9 cellular contexts compared by ENCODE assay signal in the genomic region with DNA sequence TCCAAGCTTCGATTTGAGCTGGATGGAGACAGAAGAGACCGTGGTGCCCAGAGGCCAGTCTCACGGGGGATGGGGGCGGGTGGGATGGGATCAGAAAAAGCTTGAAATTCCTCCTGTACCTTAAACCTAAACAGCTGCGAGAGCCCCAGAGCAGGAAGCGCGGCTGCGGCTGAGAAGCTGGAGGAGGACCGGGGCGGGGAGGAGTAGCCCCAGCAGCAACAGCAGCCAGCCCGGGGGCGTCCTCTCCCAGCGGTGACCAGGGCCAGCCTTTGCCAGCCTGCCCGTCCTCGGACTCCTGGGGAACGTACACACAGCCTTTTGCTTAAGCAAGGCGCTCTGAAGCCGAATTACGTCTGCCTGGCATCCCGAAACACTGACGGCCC. TPM values are rescaled to one million over a fixed set of nuclear protein-coding genes. Genes with fewer than 3 reads are reported as not detected.
DNase-seq lines count a peak whose midpoint lies in the region; ATAC-seq, FAIRE-seq and TF ChIP-seq lines count a peak whose summit lies in the region.
"Had no signal": no experiment of that assay in that cellular context is flagged by ENCODE, and none has a peak within 500 bp of the region (broad histone marks: within the 10 kb centered on the region; RNA-seq: fewer than 3 reads in every experiment).

No MANE protein-coding gene starts in this region.

- H3K36me3 Mint-ChIP-seq in activated CD4-positive, alpha-beta T cell treated with anti-CD3 and anti-CD28 coated beads for 36 hours (ENCODE audit: low read depth) = no peaks in the 10 kb centered on the region

- no peaks in the 10 kb centered on the region for H3K36me3 ChIP-seq in pancreas

- no peak for TF ChIP-seq POLR2A in H54 (IDR thresholded peaks at IDR 0.05; ENCODE audit: low read depth, low read length)

- no peak for FAIRE-seq in pancreas (lab: Jason Lieb, UNC)
- no peak for FAIRE-seq in H54 (lab: Jason Lieb, UNC)
- FAIRE-seq: colon had no signal

- DNase-seq in activated CD4-positive, alpha-beta T cell treated with anti-CD3 and anti-CD28 coated beads for 36 hours = peak; percentile 35
- DNase-seq in activated CD4-positive, alpha-beta T cell treated with anti-CD3 and anti-CD28 coated beads, Interleukin-2, amount 50 U/mL, for 1 hour = no peak
- DNase-seq in RKO (ENCODE audit: low spot score) = peak; percentile 14
- DNase-seq in fibroblast of pulmonary artery (ENCODE audit: low read depth) = no peak
- peak in 2 of 6 donors; percentile 66 to 79 for DNase-seq in pancreas
- no peak for DNase-seq in H54 (ENCODE audit: insufficient read length, low spot score)
- DNase-seq in RWPE1 (ENCODE audit: low spot score) = no peak

- H3K27ac Mint-ChIP-seq in activated CD4-positive, alpha-beta T cell treated with anti-CD3 and anti-CD28 coated beads for 36 hours = no peak overlapping the region

- peaks cover 17% of the 10 kb centered on the region for H3K4me1 Mint-ChIP-seq in activated CD4-positive, alpha-beta T cell treated with anti-CD3 and anti-CD28 coated beads for 36 hours

- intact Hi-C loops in activated CD4-positive, alpha-beta T cell treated with anti-CD3 and anti-CD28 coated beads for 36 hours (cut with DNase I, micrococcal nuclease) = loop anchor here (1.0 to 2.0 kb wide), 3 partner anchors 16 to 234 kb away; no protein-coding TSS in a partner anchor
- intact Hi-C loops in pancreas (cut with DNase I) = no loop called here

- H3K27me3 ChIP-seq in pancreas = peaks cover 4 to 45% (median 6%) of the 10 kb centered on the region in 4 donors

- no peaks in the 10 kb centered on the region for H3K9me3 Mint-ChIP-seq in activated CD4-positive, alpha-beta T cell treated with anti-CD3 and anti-CD28 coated beads for 36 hours (ENCODE audit: low read depth)

- peaks cover 0 to 7% (median 7%) of the 10 kb centered on the region in 3 donors for H3K4me1 ChIP-seq in pancreas

- TF ChIP-seq CTCF in fibroblast of pulmonary artery (IDR thresholded peaks at IDR 0.05; ENCODE audit: low read length, missing control alignments) (no peak), pancreas (IDR thresholded peaks at IDR 0.05) (no peak), RWPE1 (conservative IDR thresholded peaks at IDR 0.05; ENCODE audit: low read depth) (no peak)

- H3K4me3 ChIP-seq in fibroblast of pulmonary artery (replicated peaks; ENCODE audit: low read depth, low read length) (peak overlapping the region; percentile 55), pancreas (peak overlapping the region; percentile 36 to 52 (median 40))

- ATAC-seq in activated CD4-positive, alpha-beta T cell treated with anti-CD3 and anti-CD28 coated beads for 36 hours = no peak
- ATAC-seq in HG02763 (IDR thresholded peaks at IDR 0.05; ENCODE audit: unreplicated experiment) = peak; percentile 31
- peak; percentile 39 to 58 (median 48) for ATAC-seq in pancreas

- POLR2A ChIA-PET in activated CD4-positive, alpha-beta T cell treated with anti-CD3 and anti-CD28 coated beads for 36 hours (lab: Charles Lee) = no interaction called here
- POLR2A ChIA-PET in RWPE1 (lab: Yijun Ruan, JAX; ENCODE audit: low non-redundant PET) = no interaction called here

- CTCF ChIA-PET in activated CD4-positive, alpha-beta T cell treated with anti-CD3 and anti-CD28 coated beads for 36 hours (lab: Charles Lee) = interaction anchor here (1.1 to 3.4 kb wide), 9 partner anchors 14 to 234 kb away, joined by 3 to 32 read pairs (median 5); a partner anchor contains a TSS
- CTCF ChIA-PET in RWPE1 (lab: Yijun Ruan, JAX) = interaction anchor here (0.6 to 1.8 kb wide), 5 partner anchors 17 to 748 kb away, joined by 3 to 9 read pairs (median 7); no protein-coding TSS in a partner anchor

- H3K4me3 Mint-ChIP-seq in activated CD4-positive, alpha-beta T cell treated with anti-CD3 and anti-CD28 coated beads for 36 hours = peak overlapping the region; percentile 70

- 5 to 11% methylated on average over 21 of the region's 21 CpGs for WGBS in pancreas, 2 donors

- H3K9me3 ChIP-seq in pancreas = no peaks in the 10 kb centered on the region

- peaks cover 59% of the 10 kb centered on the region for H3K27me3 Mint-ChIP-seq in activated CD4-positive, alpha-beta T cell treated with anti-CD3 and anti-CD28 coated beads for 36 hours

- H3K27ac ChIP-seq in pancreas (no peak overlapping the region), RWPE1 (no peak overlapping the region)

RNA-seq across cellular contexts. Expression of a gene that starts 17.4 kb away (rescaled TPM):
- not detected for total RNA-seq in activated CD4-positive, alpha-beta T cell treated with anti-CD3 and anti-CD28 coated beads for 36 hours
- under 1 TPM in 1 of 6 donors, not detected in 5; 0.03 TPM for total RNA-seq in pancreas
- polyA plus RNA-seq in pancreas = not detected

RNA-seq across cellular contexts. Expression of a gene that starts 20.8 kb away (rescaled TPM):
- total RNA-seq in activated CD4-positive, alpha-beta T cell treated with anti-CD3 and anti-CD28 coated beads for 36 hours = 10 to 100 TPM; 50.7 to 67.3 TPM
- 10 to 100 TPM; 24.5 to 49.3 (median 34.1) TPM for total RNA-seq in pancreas
- polyA plus RNA-seq in pancreas = 10 to 100 TPM; 24.8 to 36.5 TPM

Comparison
In these comparisons a context has a peak if more than half of its experiments do, and no peak if none do; other contexts are left out.
1. DNase-seq: peak in activated CD4-positive, alpha-beta T cell treated with anti-CD3 and anti-CD28 coated beads for 36 hours (single experiment) and RKO (single experiment); none in activated CD4-positive, alpha-beta T cell treated with anti-CD3 and anti-CD28 coated beads, Interleukin-2, amount 50 U/mL, for 1 hour (single experiment), fibroblast of pulmonary artery (single experiment), H54 (single experiment) and RWPE1 (single experiment).
2. intact Hi-C loops: an anchor here in activated CD4-positive, alpha-beta T cell treated with anti-CD3 and anti-CD28 coated beads for 36 hours (1.0 to 2.0 kb wide); none called in pancreas.